In genomic region chr6:35718354-35718695, GRCh38 we compare ENCODE assay signal across 13 cellular contexts. TPM values are rescaled to one million over a fixed set of nuclear protein-coding genes. Genes with fewer than 3 reads are reported as not detected.
DNase-seq lines count a peak whose midpoint lies in the region; ATAC-seq, FAIRE-seq and TF ChIP-seq lines count a peak whose summit lies in the region.
"Had no signal": no experiment of that assay in that cellular context is flagged by ENCODE, and none has a peak within 500 bp of the region (broad histone marks: within the 10 kb centered on the region; RNA-seq: fewer than 3 reads in every experiment).

No MANE protein-coding gene starts in this region.

- peak overlapping the region; percentile 82 for H3K9ac ChIP-seq in Loucy (ENCODE audit: low read depth, low read length, poor library complexity, severe bottlenecking)

- no peaks in the 10 kb centered on the region for H3K79me2 ChIP-seq in Loucy (ENCODE audit: insufficient read depth, low read length)

- FAIRE-seq in H54 (lab: Jason Lieb, UNC), result no peak

- H3K4me3 Mint-ChIP-seq in CD8-positive, alpha-beta memory T cell, result peak overlapping the region in 2 of 7 donors; percentile 20 to 41
- no peak overlapping the region for H3K4me3 Mint-ChIP-seq in dendritic cell treated with granulocyte-macrophage colony-stimulating factor and Interleukin-4, amounts not matched to agents 40 ng/mL and 50 ng/mL, for 4 days

- CTCF ChIA-PET in CD8-positive, alpha-beta memory T cell (lab: Charles Lee), result interaction anchor here (1.6 kb wide), 1 partner anchor 10 kb away, joined by 5 read pairs; no protein-coding TSS in a partner anchor

- H3K4me2 ChIP-seq in Loucy (ENCODE audit: low read depth, low read length, poor library complexity, severe bottlenecking), result peak overlapping the region; percentile 78

- peaks cover 33 to 69% (median 48%) of the 10 kb centered on the region in 3 donors for H3K4me1 Mint-ChIP-seq in CD8-positive, alpha-beta memory T cell
- H3K4me1 Mint-ChIP-seq in dendritic cell treated with granulocyte-macrophage colony-stimulating factor and Interleukin-4, amounts not matched to agents 40 ng/mL and 50 ng/mL, for 4 days (ENCODE audit: low read depth), result peaks cover 79% of the 10 kb centered on the region

- no peaks in the 10 kb centered on the region for H3K9me2 ChIP-seq in Loucy (replicated peaks; ENCODE audit: low read depth, low read length)

- 84% methylated on average over 4 of the region's 4 CpGs for WGBS in prostate gland

- H3F3A ChIP-seq in Loucy (ENCODE audit: low read depth), result peaks cover 20% of the 10 kb centered on the region

- TF ChIP-seq CTCF in Loucy (conservative IDR thresholded peaks at IDR 0.05; ENCODE audit: low read length) (no peak), prostate gland (IDR thresholded peaks at IDR 0.05) (no peak)

- no peaks in the 10 kb centered on the region for H4K20me1 ChIP-seq in Loucy (ENCODE audit: insufficient read depth, low read length, poor library complexity, severe bottlenecking)

- H3K9me3 Mint-ChIP-seq in CD8-positive, alpha-beta memory T cell, result no peaks in the 10 kb centered on the region
- no peaks in the 10 kb centered on the region for H3K9me3 Mint-ChIP-seq in dendritic cell treated with granulocyte-macrophage colony-stimulating factor and Interleukin-4, amounts not matched to agents 40 ng/mL and 50 ng/mL, for 4 days

- ATAC-seq in HG02759 (IDR thresholded peaks at IDR 0.05; ENCODE audit: unreplicated experiment), result no peak
- ATAC-seq in GM19397 (IDR thresholded peaks at IDR 0.05; ENCODE audit: unreplicated experiment), result no peak

- peak overlapping the region in 4 of 8 donors; percentile 18 to 61 (median 56) for H3K27ac Mint-ChIP-seq in CD8-positive, alpha-beta memory T cell
- H3K27ac Mint-ChIP-seq in dendritic cell treated with granulocyte-macrophage colony-stimulating factor and Interleukin-4, amounts not matched to agents 40 ng/mL and 50 ng/mL, for 4 days, result peak overlapping the region; percentile 99

- no peaks in the 10 kb centered on the region for H3K36me3 Mint-ChIP-seq in CD8-positive, alpha-beta memory T cell
- H3K36me3 Mint-ChIP-seq in dendritic cell treated with granulocyte-macrophage colony-stimulating factor and Interleukin-4, amounts not matched to agents 40 ng/mL and 50 ng/mL, for 4 days (ENCODE audit: low read depth), result no peaks in the 10 kb centered on the region

- H2AFZ ChIP-seq in Loucy (ENCODE audit: low read length), result no peak overlapping the region

- H3K4me3 ChIP-seq in CD8-positive, alpha-beta memory T cell (ENCODE audit: low read length), result peak overlapping the region; percentile 35
- peak overlapping the region; percentile 67 for H3K4me3 ChIP-seq in Loucy (ENCODE audit: low read length, poor library complexity, severe bottlenecking)
- H3K4me3 ChIP-seq in prostate gland, result no peak overlapping the region

- DNase-seq in CD8-positive, alpha-beta memory T cell, result no peak
- DNase-seq in prostate gland (ENCODE audit: low spot score), result no peak
- DNase-seq in NCI-H226, result no peak
- DNase-seq in H54 (ENCODE audit: insufficient read length, low spot score), result no peak
- DNase-seq: activated CD4-positive, CD25-positive, alpha-beta regulatory T cell; brain microvascular endothelial cell; DMS 273 treated with DMSO at 0.1 percent for 48 hours; NCI-H1436 had no signal

- H3K4me1 ChIP-seq in CD8-positive, alpha-beta memory T cell (ENCODE audit: insufficient read depth, low read length), result peaks cover 40% of the 10 kb centered on the region
- H3K4me1 ChIP-seq in Loucy (ENCODE audit: insufficient read depth, low read length, poor library complexity, severe bottlenecking), result peaks cover 70% of the 10 kb centered on the region
- peaks cover 42% of the 10 kb centered on the region for H3K4me1 ChIP-seq in prostate gland (replicated peaks)

- no peak for TF ChIP-seq POLR2A in prostate gland (IDR thresholded peaks at IDR 0.05)
- no peak for TF ChIP-seq POLR2A in H54 (IDR thresholded peaks at IDR 0.05; ENCODE audit: low read depth, low read length)

- no peaks in the 10 kb centered on the region for H3K9me3 ChIP-seq in CD8-positive, alpha-beta memory T cell (ENCODE audit: low read length)
- H3K9me3 ChIP-seq in Loucy (ENCODE audit: insufficient read depth, low read depth, low read length) (no peaks in the 10 kb centered on the region), prostate gland (no peaks in the 10 kb centered on the region)

- peaks cover 0 to 3% of the 10 kb centered on the region in 2 donors for H3K27me3 Mint-ChIP-seq in CD8-positive, alpha-beta memory T cell
- H3K27me3 Mint-ChIP-seq in dendritic cell treated with granulocyte-macrophage colony-stimulating factor and Interleukin-4, amounts not matched to agents 40 ng/mL and 50 ng/mL, for 4 days, result peaks cover 16% of the 10 kb centered on the region

- intact Hi-C loops in dendritic cell treated with granulocyte-macrophage colony-stimulating factor and Interleukin-4, amounts not matched to agents 40 ng/mL and 50 ng/mL, for 4 days (cut with micrococcal nuclease), result no loop called here
- intact Hi-C loops in prostate gland (cut with DNase I), result no loop called here

- no peaks in the 10 kb centered on the region for H3K27me3 ChIP-seq in CD8-positive, alpha-beta memory T cell (ENCODE audit: insufficient read depth, low read length, poor library complexity, severe bottlenecking)
- H3K27me3 ChIP-seq in Loucy (ENCODE audit: insufficient read depth, low read length, poor library complexity, severe bottlenecking) (no peaks in the 10 kb centered on the region), prostate gland (replicated peaks; ENCODE audit: insufficient read depth) (no peaks in the 10 kb centered on the region)
- H3K27me3 ChIP-seq: brain microvascular endothelial cell had no signal

- POLR2A ChIA-PET in CD8-positive, alpha-beta memory T cell (lab: Charles Lee), result no interaction called here

- H3K36me3 ChIP-seq in CD8-positive, alpha-beta memory T cell (ENCODE audit: insufficient read depth, low read length), result no peaks in the 10 kb centered on the region
- H3K36me3 ChIP-seq in Loucy (ENCODE audit: insufficient read depth, low read length), result no peaks in the 10 kb centered on the region
- no peaks in the 10 kb centered on the region for H3K36me3 ChIP-seq in prostate gland
- H3K36me3 ChIP-seq: brain microvascular endothelial cell had no signal

- H3K27ac ChIP-seq in CD8-positive, alpha-beta memory T cell (ENCODE audit: low read depth, low read length), result no peak overlapping the region
- H3K27ac ChIP-seq in prostate gland, result peak overlapping the region; percentile 99 to 100
- H3K27ac ChIP-seq: brain microvascular endothelial cell had no signal

RNA-seq across cellular contexts. Expression of gene ARMC12, which starts 18.5 kb away (rescaled TPM):
- under 1 TPM; 0.37 to 0.38 TPM for total RNA-seq in CD8-positive, alpha-beta memory T cell
- polyA plus RNA-seq in CD8-positive, alpha-beta memory T cell, result 0.26 TPM
- total RNA-seq in prostate gland, result 1 to 10 TPM; 1.7 to 4.4 TPM

RNA-seq across cellular contexts. Expression of gene FKBP5, which starts 29.6 kb away (rescaled TPM):
- total RNA-seq in CD8-positive, alpha-beta memory T cell, result 10 to 100 TPM; 55.7 to 58.8 TPM
- 192 TPM for polyA plus RNA-seq in CD8-positive, alpha-beta memory T cell
- total RNA-seq in prostate gland, result 100 to 1,000 TPM; 201 to 248 TPM

RNA-seq across cellular contexts. Expression of gene CLPSL2, which starts 58.1 kb away (rescaled TPM):
- total RNA-seq in CD8-positive, alpha-beta memory T cell, result not detected
- not detected for polyA plus RNA-seq in CD8-positive, alpha-beta memory T cell
- not detected for total RNA-seq in prostate gland
- total RNA-seq: mucosa of gallbladder had no signal

Comparison
In these comparisons a context has a peak if more than half of its experiments do, and no peak if none do; other contexts are left out.
1. H3K4me3 ChIP-seq: peak in CD8-positive, alpha-beta memory T cell (single experiment) and Loucy (single experiment); none in prostate gland (0 of 2).